Comparison of ENCODE assay signal across 17 cellular contexts in genomic region chr3:60319179-60319858, GRCh38.
DNase-seq lines count a peak whose midpoint lies in the region; ATAC-seq and TF ChIP-seq lines count a peak whose summit lies in the region.
"Had no signal": no experiment of that assay in that cellular context is flagged by ENCODE, and none has a peak within 500 bp of the region (broad histone marks: within the 10 kb centered on the region; RNA-seq: fewer than 3 reads in every experiment).

No MANE protein-coding gene starts in this region.

- H2AFZ ChIP-seq in smooth muscle cell (ENCODE audit: low read depth): no peak overlapping the region

- H3K9me3 ChIP-seq in smooth muscle cell (replicated peaks; ENCODE audit: low read depth): no peaks in the 10 kb centered on the region
- no peaks in the 10 kb centered on the region for H3K9me3 ChIP-seq in breast epithelium
- no peaks in the 10 kb centered on the region for H3K9me3 ChIP-seq in WERI-Rb-1 (ENCODE audit: severe bottlenecking)
- H3K9me3 ChIP-seq: BE2C had no signal

- no peak overlapping the region for H3K4me2 ChIP-seq in smooth muscle cell

- H3K9ac ChIP-seq in smooth muscle cell (ENCODE audit: low read depth): no peak overlapping the region

- no peaks in the 10 kb centered on the region for H3K36me3 Mint-ChIP-seq in stimulated activated memory B cell treated with anti-CD40 and anti-IgM and Interleukin-4, amounts not matched to agents 10 μg/mL and 1 μg/mL and 100 μg/mL, for 72 hours
- H3K36me3 Mint-ChIP-seq: CD4-positive, CD25-positive, alpha-beta regulatory T cell had no signal

- TF ChIP-seq CTCF in smooth muscle cell (IDR thresholded peaks at IDR 0.05; ENCODE audit: borderline replicate concordance, insufficient read depth, poor library complexity, severe bottlenecking) (no peak), breast epithelium (IDR thresholded peaks at IDR 0.05) (no peak), WERI-Rb-1 (IDR thresholded peaks at IDR 0.05; ENCODE audit: low read depth, low read length) (no peak)

- DNase-seq in left lobe of liver (ENCODE audit: low spot score) (no peak), mucosa of gallbladder (ENCODE audit: low spot score) (peak; percentile 45), smooth muscle cell (lab: John Stamatoyannopoulos, UW; ENCODE audit: unreplicated experiment) (no peak), breast epithelium (ENCODE audit: low spot score in 2 of 2) (no peak), WERI-Rb-1 (no peak)
- DNase-seq: ACHN; BE2C; C1 segment of cervical spinal cord; CD4-positive, CD25-positive, alpha-beta regulatory T cell; CD8-positive, alpha-beta memory T cell; COR-L47; GOT3; H7; HFFc6 had no signal

- H3K4me3 ChIP-seq in smooth muscle cell (no peak overlapping the region), breast epithelium (no peak overlapping the region), WERI-Rb-1 (ENCODE audit: low read depth, low read length) (no peak overlapping the region)

- H4K20me1 ChIP-seq in smooth muscle cell (ENCODE audit: low read depth): no peaks in the 10 kb centered on the region

- H3K4me1 ChIP-seq in smooth muscle cell (ENCODE audit: low read depth) (peaks cover 6% of the 10 kb centered on the region), breast epithelium (no peaks in the 10 kb centered on the region)

- no peaks in the 10 kb centered on the region for H3K9me3 Mint-ChIP-seq in stimulated activated memory B cell treated with anti-CD40 and anti-IgM and Interleukin-4, amounts not matched to agents 10 μg/mL and 1 μg/mL and 100 μg/mL, for 72 hours
- H3K9me3 Mint-ChIP-seq: CD8-positive, alpha-beta memory T cell had no signal

- no peaks in the 10 kb centered on the region for H3K27me3 Mint-ChIP-seq in stimulated activated memory B cell treated with anti-CD40 and anti-IgM and Interleukin-4, amounts not matched to agents 10 μg/mL and 1 μg/mL and 100 μg/mL, for 72 hours
- H3K27me3 Mint-ChIP-seq: CD4-positive, CD25-positive, alpha-beta regulatory T cell had no signal

- no peaks in the 10 kb centered on the region for H3K4me1 Mint-ChIP-seq in stimulated activated memory B cell treated with anti-CD40 and anti-IgM and Interleukin-4, amounts not matched to agents 10 μg/mL and 1 μg/mL and 100 μg/mL, for 72 hours

- H3K79me2 ChIP-seq in smooth muscle cell (ENCODE audit: low read depth): no peaks in the 10 kb centered on the region

- H3K27ac Mint-ChIP-seq in stimulated activated memory B cell treated with anti-CD40 and anti-IgM and Interleukin-4, amounts not matched to agents 10 μg/mL and 1 μg/mL and 100 μg/mL, for 72 hours: no peak overlapping the region
- H3K27ac Mint-ChIP-seq: CD4-positive, CD25-positive, alpha-beta regulatory T cell; HFFc6 had no signal

- H3K27ac ChIP-seq in smooth muscle cell (ENCODE audit: low read depth) (peak overlapping the region; percentile 27), breast epithelium (no peak overlapping the region), WERI-Rb-1 (no peak overlapping the region)

- ATAC-seq in left lobe of liver (peak; percentile 71), HG03135 (IDR thresholded peaks at IDR 0.05; ENCODE audit: unreplicated experiment) (no peak)
- no peak for ATAC-seq in stimulated activated memory B cell treated with anti-CD40 and anti-IgM and Interleukin-4, amounts not matched to agents 10 μg/mL and 1 μg/mL and 100 μg/mL, for 72 hours
- ATAC-seq: HCT116 had no signal

- intact Hi-C loops in breast epithelium (cut with DNase I; ENCODE audit: low total_unique reads): no loop called here

- H3K4me3 Mint-ChIP-seq in stimulated activated memory B cell treated with anti-CD40 and anti-IgM and Interleukin-4, amounts not matched to agents 10 μg/mL and 1 μg/mL and 100 μg/mL, for 72 hours: no peak overlapping the region
- H3K4me3 Mint-ChIP-seq: CD4-positive, CD25-positive, alpha-beta regulatory T cell; CD8-positive, alpha-beta memory T cell; HFFc6 had no signal

- H3K27me3 ChIP-seq in smooth muscle cell (ENCODE audit: low read depth): no peaks in the 10 kb centered on the region
- H3K27me3 ChIP-seq in breast epithelium: no peaks in the 10 kb centered on the region
- H3K27me3 ChIP-seq in WERI-Rb-1 (ENCODE audit: insufficient read depth, low read depth, severe bottlenecking): no peaks in the 10 kb centered on the region
- H3K27me3 ChIP-seq: BE2C had no signal

- H3K36me3 ChIP-seq in smooth muscle cell (ENCODE audit: low read depth) (no peaks in the 10 kb centered on the region), breast epithelium (no peaks in the 10 kb centered on the region), WERI-Rb-1 (no peaks in the 10 kb centered on the region)
- H3K36me3 ChIP-seq: BE2C had no signal

- 87% methylated on average over 9 of the region's 9 CpGs for WGBS in smooth muscle cell (ENCODE audit: low lambda C conversion rate)

- H3F3A ChIP-seq in smooth muscle cell (ENCODE audit: low read depth): no peaks in the 10 kb centered on the region

- no peak for TF ChIP-seq POLR2A in breast epithelium (IDR thresholded peaks at IDR 0.05)
